ENCODE assay signal across 8 cellular contexts in the genomic region with DNA sequence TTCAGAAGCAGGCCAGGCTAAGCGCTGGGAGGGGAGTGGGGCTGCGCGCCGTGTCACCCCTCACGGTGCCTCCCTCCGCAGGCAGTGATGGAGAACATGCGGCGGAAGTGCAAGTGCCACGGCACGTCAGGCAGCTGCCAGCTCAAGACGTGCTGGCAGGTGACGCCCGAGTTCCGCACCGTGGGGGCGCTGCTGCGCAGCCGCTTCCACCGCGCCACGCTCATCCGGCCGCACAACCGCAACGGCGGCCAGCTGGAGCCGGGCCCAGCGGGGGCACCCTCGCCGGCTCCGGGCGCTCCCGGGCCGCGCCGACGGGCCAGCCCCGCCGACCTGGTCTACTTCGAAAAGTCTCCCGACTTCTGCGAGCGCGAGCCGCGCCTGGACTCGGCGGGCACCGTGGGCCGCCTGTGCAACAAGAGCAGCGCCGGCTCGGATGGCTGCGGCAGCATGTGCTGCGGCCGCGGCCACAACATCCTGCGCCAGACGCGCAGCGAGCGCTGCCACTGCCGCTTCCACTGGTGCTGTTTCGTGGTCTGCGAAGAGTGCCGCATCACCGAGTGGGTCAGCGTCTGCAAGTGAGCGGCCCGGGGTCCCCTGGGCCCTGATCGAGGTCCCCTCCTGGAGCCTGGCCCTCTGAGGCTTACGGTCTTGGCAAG. TPM values are rescaled to one million over a fixed set of nuclear protein-coding genes. Genes with fewer than 3 reads are reported as not detected.
A peak's percentile ranks its signal among the peaks of the same experiment; 100 is the strongest.
DNase-seq lines count a peak whose midpoint lies in the region; ATAC-seq and TF ChIP-seq lines count a peak whose summit lies in the region.

No MANE protein-coding gene starts in this region.

- TF ChIP-seq CTCF in GM12874 (IDR thresholded peaks at IDR 0.05; ENCODE audit: insufficient read depth, low read depth, low read length) (peak; percentile 81), spleen (IDR thresholded peaks at IDR 0.05 in 8 of 11, conservative IDR thresholded peaks at IDR 0.05 in 3 of 11) (peak in 8 of 11 experiments; percentile 25 to 73 (median 60))

- H3K4me3 ChIP-seq in iPS-20b (ENCODE audit: low read length) (peak overlapping the region; percentile 50; the same call in 1 of the 2 replicates), spleen (peak overlapping the region in 7 of 8 donors; percentile 25 to 71 (median 40))

- DNase-seq in NCI-H1092 (lab: John Stamatoyannopoulos, UW) = peak; percentile 51
- peak; percentile 76 to 95 (median 84) for DNase-seq in T-helper 2 cell
- peak in 45 of 58 donors; percentile 15 to 74 (median 43) for DNase-seq in anterior cingulate cortex (lab: John Stamatoyannopoulos, UW)
- peak; percentile 97 for DNase-seq in spleen
- DNase-seq in NCI-H187 treated with DMSO at 0.1 percent for 48 hours (lab: John Stamatoyannopoulos, UW) = no peak

- TF ChIP-seq POLR2A in spleen (IDR thresholded peaks at IDR 0.05) = no peak

- H3K27me3 ChIP-seq in iPS-20b (ENCODE audit: insufficient read depth, low read length) (peaks cover 100% of the 10 kb centered on the region), spleen (replicated peaks in 1 of 7) (peaks cover 0 to 63% (median 18%) of the 10 kb centered on the region in 7 donors)

- H3K9me3 ChIP-seq in iPS-20b (ENCODE audit: insufficient read depth, low read depth, low read length) (peaks cover 9% of the 10 kb centered on the region; the same call in 1 of the 2 replicates), spleen (no peaks in the 10 kb centered on the region)

- peak; percentile 30 for ATAC-seq in HG02571 (IDR thresholded peaks at IDR 0.05; ENCODE audit: unreplicated experiment)

- H3K36me3 ChIP-seq in iPS-20b (ENCODE audit: insufficient read depth, low read depth, low read length) (no peaks in the 10 kb centered on the region), spleen (no peaks in the 10 kb centered on the region)

- H3K4me1 ChIP-seq in iPS-20b (ENCODE audit: insufficient read depth, low read length) (peaks cover 9% of the 10 kb centered on the region), spleen (peaks cover 24 to 65% (median 56%) of the 10 kb centered on the region in 6 donors)

- intact Hi-C loops in spleen (cut with DNase I; ENCODE audit: low total_unique reads) = no loop called here

- WGBS in spleen, 5 donors = 1 to 3% (median 1%) methylated on average over 19 to 72 of the region's 72 CpGs

- H3K27ac ChIP-seq in iPS-20b (ENCODE audit: low read length) = no peak overlapping the region
- H3K27ac ChIP-seq in spleen = peak overlapping the region; percentile 22 to 90 (median 82)

- no peak overlapping the region for H3K9ac ChIP-seq in iPS-20b (ENCODE audit: low read depth, low read length)

RNA-seq across cellular contexts. Expression of gene WNT10A, which starts 12.2 kb away (rescaled TPM):
- total RNA-seq in spleen = 1 to 10 TPM; 1.6 to 7.9 (median 3.5) TPM
- polyA plus RNA-seq in spleen = 1 to 10 TPM; 1.5 to 2.5 (median 1.5) TPM

RNA-seq across cellular contexts. Expression of gene WNT6, which starts 33.2 kb away (rescaled TPM):
- 10 to 100 TPM in 3 of 7 donors, 1 to 10 TPM in 4; 2.2 to 10.9 (median 10.0) TPM for total RNA-seq in spleen
- 1 to 10 TPM; 1.1 to 4.0 (median 1.1) TPM for polyA plus RNA-seq in spleen
